ENCODE assay signal across 8 cellular contexts in the genomic region with DNA sequence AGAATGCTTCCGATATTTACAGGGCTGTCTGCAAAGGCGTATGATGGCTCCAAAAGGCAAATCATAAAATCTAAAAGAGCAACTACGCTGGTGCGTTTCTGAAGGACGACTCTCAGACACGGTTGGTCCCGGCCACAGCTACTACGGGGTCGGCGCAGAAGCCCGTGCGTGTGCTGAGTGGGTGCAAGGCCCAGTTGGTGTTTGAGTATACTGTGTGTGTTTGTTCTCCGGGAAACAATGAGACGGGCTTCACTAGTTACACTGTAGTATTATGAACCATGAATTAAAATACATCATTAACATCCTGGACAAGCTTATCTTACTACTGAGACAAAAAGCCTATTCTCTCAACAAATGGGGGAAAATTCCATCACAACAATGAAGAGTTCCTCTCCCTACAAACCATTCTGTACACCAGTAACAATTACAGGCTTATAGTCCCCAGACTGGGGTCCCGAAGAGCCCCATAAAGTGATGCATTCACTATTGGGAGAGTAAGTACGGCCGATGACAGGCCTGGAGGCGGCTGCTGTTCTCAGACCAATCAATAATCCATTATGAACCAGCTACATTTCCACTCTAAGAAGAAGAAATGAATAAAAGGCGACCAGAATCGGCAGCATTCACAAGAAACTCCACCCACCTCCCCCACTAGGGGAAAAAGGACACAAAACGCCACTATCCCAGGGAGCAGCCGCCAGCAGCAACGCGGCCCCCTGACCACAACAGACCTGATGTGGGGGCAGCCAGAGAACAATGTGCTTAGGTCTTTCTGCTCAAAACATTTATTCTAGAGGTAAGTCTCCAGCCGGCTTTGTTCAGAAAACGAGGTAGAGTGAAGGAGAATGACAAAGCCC. TPM values are rescaled to one million over a fixed set of nuclear protein-coding genes. Genes with fewer than 3 reads are reported as not detected.
DNase-seq lines count a peak whose midpoint lies in the region; ATAC-seq, FAIRE-seq and TF ChIP-seq lines count a peak whose summit lies in the region.

No MANE protein-coding gene starts in this region.

- peak; percentile 66 for DNase-seq in GM23248
- DNase-seq in WTC11 (ENCODE audit: low spot score): no peak
- no peak for DNase-seq in fibroblast of villous mesenchyme (ENCODE audit: low read depth)
- no peak for DNase-seq in osteoblast (ENCODE audit: insufficient read length, low spot score, missing footprints)
- no peak for DNase-seq in NCI-H2196 (lab: John Stamatoyannopoulos, UW; ENCODE audit: unreplicated experiment)
- DNase-seq in frontal cortex (ENCODE audit: low spot score in 2 of 2): no peak
- DNase-seq in NCI-H1930 (lab: John Stamatoyannopoulos, UW): no peak

- H3K27me3 Mint-ChIP-seq in WTC11 (ENCODE audit: low read depth): peaks cover 29% of the 10 kb centered on the region

- H3K79me2 ChIP-seq in ACC112 (ENCODE audit: control insufficient read depth, insufficient read depth, low read length, unreplicated experiment): peaks cover 98% of the 10 kb centered on the region
- peaks cover 96% of the 10 kb centered on the region for H3K79me2 ChIP-seq in GM23248 (ENCODE audit: insufficient read depth)
- H3K79me2 ChIP-seq in osteoblast (ENCODE audit: insufficient read depth, low read length): peaks cover 85% of the 10 kb centered on the region

- TF ChIP-seq CTCF in WTC11 (IDR thresholded peaks at IDR 0.05): no peak
- TF ChIP-seq CTCF in fibroblast of villous mesenchyme (IDR thresholded peaks at IDR 0.05; ENCODE audit: insufficient read depth, low read depth, low read length): no peak
- no peak for TF ChIP-seq CTCF in osteoblast (IDR thresholded peaks at IDR 0.05; ENCODE audit: extremely low read depth, low read depth, low read length)

- no peaks in the 10 kb centered on the region for H3K27me3 ChIP-seq in ACC112 (ENCODE audit: insufficient read depth, low read length)
- no peaks in the 10 kb centered on the region for H3K27me3 ChIP-seq in GM23248 (replicated peaks; ENCODE audit: insufficient read depth)
- H3K27me3 ChIP-seq in osteoblast (ENCODE audit: insufficient read depth, low read length): no peaks in the 10 kb centered on the region

- WGBS in GM23248 (ENCODE audit: low coverage in 1 of 2, low lambda C conversion rate in 2 of 2, missing lambda C conversion rate in 2 of 2), 2 experiments: 18 to 19% methylated on average over 26 of the region's 26 CpGs

- H3K9ac ChIP-seq in GM23248: peak overlapping the region; percentile 82

- peak overlapping the region; percentile 47 for H3K27ac Mint-ChIP-seq in WTC11

- H3K27ac ChIP-seq in ACC112 (ENCODE audit: low read depth, low read length): peak overlapping the region; percentile 92
- H3K27ac ChIP-seq in GM23248: peak overlapping the region; percentile 89
- H3K27ac ChIP-seq in osteoblast (ENCODE audit: low read depth, low read length): peak overlapping the region; percentile 98

- H3K9me3 Mint-ChIP-seq in WTC11: no peaks in the 10 kb centered on the region

- H3K9me2 ChIP-seq in GM23248 (ENCODE audit: insufficient read depth): no peaks in the 10 kb centered on the region

- CTCF ChIA-PET in WTC11 (lab: Charles Lee): interaction anchor here (0.6 to 1.5 kb wide), 6 partner anchors 26 to 207 kb away, joined by 3 to 8 read pairs (median 4); no protein-coding TSS in a partner anchor

- in situ Hi-C loops in GM23248 (cut with MboI): no loop called here

- H3K4me1 ChIP-seq in ACC112 (ENCODE audit: control insufficient read depth, insufficient read depth, low read length, unreplicated experiment): peaks cover 68% of the 10 kb centered on the region
- peaks cover 59% of the 10 kb centered on the region for H3K4me1 ChIP-seq in GM23248 (ENCODE audit: insufficient read depth)
- peaks cover 48% of the 10 kb centered on the region for H3K4me1 ChIP-seq in osteoblast (ENCODE audit: insufficient read depth, low read length)

- H3K4me3 ChIP-seq in ACC112 (ENCODE audit: low read depth, low read length): peak overlapping the region; percentile 81
- peak overlapping the region; percentile 71 for H3K4me3 ChIP-seq in GM23248
- H3K4me3 ChIP-seq in fibroblast of villous mesenchyme (ENCODE audit: low read depth, low read length): peak overlapping the region; percentile 61
- H3K4me3 ChIP-seq in osteoblast (ENCODE audit: insufficient read depth, low read length): peak overlapping the region; percentile 74

- POLR2A ChIA-PET in WTC11 (lab: Charles Lee): interaction anchor here (2.0 kb wide), 1 partner anchor 168 kb away, joined by 11 read pairs; no protein-coding TSS in a partner anchor

- H4K20me1 ChIP-seq in GM23248 (ENCODE audit: insufficient read depth) (no peaks in the 10 kb centered on the region), osteoblast (ENCODE audit: insufficient read depth, low read length) (no peaks in the 10 kb centered on the region)

- peaks cover 85% of the 10 kb centered on the region for H3K4me1 Mint-ChIP-seq in WTC11

- no peaks in the 10 kb centered on the region for H3K36me3 Mint-ChIP-seq in WTC11

- ATAC-seq in WTC11: peak; percentile 35

- FAIRE-seq in frontal cortex (lab: Jason Lieb, UNC): no peak

- no peaks in the 10 kb centered on the region for H3K36me3 ChIP-seq in ACC112 (ENCODE audit: insufficient read depth, low read length)
- H3K36me3 ChIP-seq in GM23248 (ENCODE audit: low read depth): no peaks in the 10 kb centered on the region
- H3K36me3 ChIP-seq in osteoblast (ENCODE audit: insufficient read depth, low read length): no peaks in the 10 kb centered on the region

- peaks cover 49% of the 10 kb centered on the region for H3F3A ChIP-seq in GM23248 (ENCODE audit: insufficient read depth)

- H2AFZ ChIP-seq in ACC112 (ENCODE audit: low read length, unreplicated experiment) (peak overlapping the region; percentile 69), GM23248 (peak overlapping the region; percentile 52), osteoblast (ENCODE audit: low read length) (peak overlapping the region; percentile 87)

- peak overlapping the region; percentile 97 for H3K4me2 ChIP-seq in GM23248 (ENCODE audit: unreplicated experiment)
- peak overlapping the region; percentile 94 for H3K4me2 ChIP-seq in osteoblast (ENCODE audit: insufficient read depth, low read length)

- H3K4me3 Mint-ChIP-seq in WTC11: peak overlapping the region; percentile 69

- H3K9me3 ChIP-seq in GM23248 (ENCODE audit: low read depth) (no peaks in the 10 kb centered on the region), osteoblast (ENCODE audit: low read depth, low read length) (no peaks in the 10 kb centered on the region)

TF ChIP-seq in WTC11, 78 proteins besides CTCF, POLR2A, EP300 and RAD21 (continues in another document):
- TF ChIP-seq TEAD1 (CRISPR knock-in tag; IDR thresholded peaks at IDR 0.05) (no peak), FOXP1 (CRISPR knock-in tag; IDR thresholded peaks at IDR 0.05; ENCODE audit: borderline replicate concordance) (no peak), ZNF671 (CRISPR knock-in tag; IDR thresholded peaks at IDR 0.05) (no peak), NR1H2 (CRISPR knock-in tag; IDR thresholded peaks at IDR 0.05) (no peak), ATF3 (CRISPR knock-in tag; conservative IDR thresholded peaks at IDR 0.05) (no peak), E2F4 (CRISPR knock-in tag; IDR thresholded peaks at IDR 0.05; ENCODE audit: borderline replicate concordance, low read depth) (no peak)
- TF ChIP-seq, protein P1, sequence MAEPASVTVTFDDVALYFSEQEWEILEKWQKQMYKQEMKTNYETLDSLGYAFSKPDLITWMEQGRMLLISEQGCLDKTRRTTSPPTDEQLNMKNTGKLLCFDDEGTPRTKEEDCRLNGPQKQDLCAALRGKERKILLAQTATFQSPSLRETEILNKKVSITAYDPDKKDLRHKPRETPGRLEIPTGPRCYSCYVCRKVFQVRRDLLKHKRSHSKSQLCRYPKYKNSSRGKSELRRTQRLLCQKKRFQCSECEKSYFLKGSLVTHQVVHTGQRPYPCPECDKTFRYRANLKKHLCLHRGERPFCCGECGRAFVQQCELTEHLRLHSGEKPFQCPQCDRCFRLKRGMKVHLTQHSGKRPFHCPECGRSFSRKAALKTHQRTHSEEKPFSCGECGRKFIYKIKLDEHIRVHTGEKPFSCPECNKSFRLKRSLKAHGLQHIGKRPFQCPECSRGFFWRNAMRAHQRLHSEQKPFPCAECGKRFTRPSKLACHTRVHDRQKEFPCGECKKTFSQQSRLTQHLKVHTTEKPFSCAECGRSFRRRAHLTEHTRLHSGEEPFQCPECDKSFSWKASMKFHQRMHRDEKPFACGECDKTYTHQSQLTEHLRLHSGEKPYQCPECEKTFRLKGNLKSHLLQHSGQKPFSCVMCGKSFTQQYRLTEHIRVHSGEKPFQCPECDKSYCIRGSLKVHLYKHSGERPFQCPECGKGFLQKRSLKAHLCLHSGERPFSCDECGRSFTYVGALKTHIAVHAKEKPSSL (CRISPR knock-in tag; conservative IDR thresholded peaks at IDR 0.05): no peak
- TF ChIP-seq, protein P2, sequence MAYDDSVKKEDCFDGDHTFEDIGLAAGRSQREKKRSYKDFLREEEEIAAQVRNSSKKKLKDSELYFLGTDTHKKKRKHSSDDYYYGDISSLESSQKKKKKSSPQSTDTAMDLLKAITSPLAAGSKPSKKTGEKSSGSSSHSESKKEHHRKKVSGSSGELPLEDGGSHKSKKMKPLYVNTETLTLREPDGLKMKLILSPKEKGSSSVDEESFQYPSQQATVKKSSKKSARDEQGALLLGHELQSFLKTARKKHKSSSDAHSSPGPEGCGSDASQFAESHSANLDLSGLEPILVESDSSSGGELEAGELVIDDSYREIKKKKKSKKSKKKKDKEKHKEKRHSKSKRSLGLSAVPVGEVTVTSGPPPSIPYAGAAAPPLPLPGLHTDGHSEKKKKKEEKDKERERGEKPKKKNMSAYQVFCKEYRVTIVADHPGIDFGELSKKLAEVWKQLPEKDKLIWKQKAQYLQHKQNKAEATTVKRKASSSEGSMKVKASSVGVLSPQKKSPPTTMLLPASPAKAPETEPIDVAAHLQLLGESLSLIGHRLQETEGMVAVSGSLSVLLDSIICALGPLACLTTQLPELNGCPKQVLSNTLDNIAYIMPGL (CRISPR knock-in tag; IDR thresholded peaks at IDR 0.05): no peak

RNA-seq across cellular contexts. Expression of gene ZNF516, which starts 43.3 kb away (rescaled TPM):
- total RNA-seq in GM23248 (2014; rRNA removed; shearing (Covaris generic)): 18.0 and 29.4 TPM in 2 replicates
- polyA plus RNA-seq in GM23248 (2016; fragmentation: Nextera tagmentation; extraction: Ambion mirVana): 16.1 and 17.8 TPM in 2 replicates
- total RNA-seq in WTC11 (2021): 47.3 to 58.6 TPM (median 50.1 TPM) in 3 replicates
- total RNA-seq in fibroblast of villous mesenchyme: 50.6 and 53.1 TPM in 2 replicates
- total RNA-seq in osteoblast: 16.3 and 17.7 TPM in 2 replicates
- total RNA-seq in frontal cortex: 14.3 TPM
